Comparison of ENCODE assay signal across 9 cellular contexts in genomic region chr12:124469193-124469888, GRCh38.
DNase-seq lines count a peak whose midpoint lies in the region; ATAC-seq, FAIRE-seq and TF ChIP-seq lines count a peak whose summit lies in the region.
"Had no signal": no experiment of that assay in that cellular context is flagged by ENCODE, and none has a peak within 500 bp of the region (broad histone marks: within the 10 kb centered on the region; RNA-seq: fewer than 3 reads in every experiment).

No MANE protein-coding gene starts in this region.

- peaks cover 44% of the 10 kb centered on the region for H3K4me1 Mint-ChIP-seq in activated CD8-positive, alpha-beta T cell treated with anti-CD3 and anti-CD28 coated beads, Interleukin-2, amount 10 ng/mL, durations not matched to agents 7 days and 5 days (ENCODE audit: low read depth)

- no peak for TF ChIP-seq POLR2A in GM12892 (IDR thresholded peaks at IDR 0.05; ENCODE audit: low read depth, low read length)

- no peak overlapping the region for H3K4me3 ChIP-seq in kidney epithelial cell (ENCODE audit: low read depth, low read length)
- H3K4me3 ChIP-seq: lung had no signal

- no peaks in the 10 kb centered on the region for H3K27me3 Mint-ChIP-seq in activated CD8-positive, alpha-beta T cell treated with anti-CD3 and anti-CD28 coated beads, Interleukin-2, amount 10 ng/mL, durations not matched to agents 7 days and 5 days (ENCODE audit: low read depth)

- ATAC-seq in activated CD8-positive, alpha-beta T cell treated with anti-CD3 and anti-CD28 coated beads, Interleukin-2, amount 10 ng/mL, durations not matched to agents 7 days and 5 days: no peak
- ATAC-seq in GM21737 (IDR thresholded peaks at IDR 0.05; ENCODE audit: unreplicated experiment): no peak
- ATAC-seq in HG02678 (IDR thresholded peaks at IDR 0.05; ENCODE audit: unreplicated experiment): no peak
- no peak for ATAC-seq in GM21515 (IDR thresholded peaks at IDR 0.05; ENCODE audit: unreplicated experiment)

- no peak for DNase-seq in AG09319 (ENCODE audit: extremely low read depth, low read depth)
- no peak for DNase-seq in GM20000 (ENCODE audit: low spot score)
- DNase-seq in activated CD8-positive, alpha-beta T cell treated with anti-CD3 and anti-CD28 coated beads, Interleukin-2, amount 10 ng/mL, durations not matched to agents 7 days and 5 days: peak; percentile 48
- DNase-seq in kidney epithelial cell (ENCODE audit: low read depth): no peak
- no peak for DNase-seq in GM12892 (ENCODE audit: insufficient read length)

- peaks cover 15% of the 10 kb centered on the region for H3K36me3 ChIP-seq in kidney epithelial cell (ENCODE audit: control insufficient read depth, insufficient read depth, low read length)

- no peak for FAIRE-seq in GM12892 (lab: Jason Lieb, UNC)

- H3K36me3 Mint-ChIP-seq in activated CD8-positive, alpha-beta T cell treated with anti-CD3 and anti-CD28 coated beads, Interleukin-2, amount 10 ng/mL, durations not matched to agents 7 days and 5 days (ENCODE audit: low read depth): peaks cover 70% of the 10 kb centered on the region

- CTCF ChIA-PET in activated CD8-positive, alpha-beta T cell treated with anti-CD3 and anti-CD28 coated beads, Interleukin-2, amount 10 ng/mL, durations not matched to agents 7 days and 5 days (lab: Charles Lee): interaction anchor here (1.0 kb wide), 1 partner anchor 305 kb away, joined by 4 read pairs; no protein-coding TSS in a partner anchor

- no peak overlapping the region for H3K27ac Mint-ChIP-seq in activated CD8-positive, alpha-beta T cell treated with anti-CD3 and anti-CD28 coated beads, Interleukin-2, amount 10 ng/mL, durations not matched to agents 7 days and 5 days

- H3K4me3 Mint-ChIP-seq in activated CD8-positive, alpha-beta T cell treated with anti-CD3 and anti-CD28 coated beads, Interleukin-2, amount 10 ng/mL, durations not matched to agents 7 days and 5 days: no peak overlapping the region

- peak; percentile 59 for TF ChIP-seq CTCF in AG09319 (IDR thresholded peaks at IDR 0.05; ENCODE audit: low read depth, low read length)
- peak; percentile 41 for TF ChIP-seq CTCF in GM20000 (IDR thresholded peaks at IDR 0.05; ENCODE audit: extremely low read depth, missing control alignments)
- TF ChIP-seq CTCF in kidney epithelial cell (IDR thresholded peaks at IDR 0.05; ENCODE audit: insufficient read depth, low read length, poor library complexity, severe bottlenecking): peak; percentile 70

- H3K9me3 Mint-ChIP-seq in activated CD8-positive, alpha-beta T cell treated with anti-CD3 and anti-CD28 coated beads, Interleukin-2, amount 10 ng/mL, durations not matched to agents 7 days and 5 days (ENCODE audit: insufficient read depth): peaks cover 22% of the 10 kb centered on the region

- H3K27me3 ChIP-seq in kidney epithelial cell (ENCODE audit: control insufficient read depth, insufficient read depth, low read length): no peaks in the 10 kb centered on the region

- POLR2A ChIA-PET in activated CD8-positive, alpha-beta T cell treated with anti-CD3 and anti-CD28 coated beads, Interleukin-2, amount 10 ng/mL, durations not matched to agents 7 days and 5 days (lab: Charles Lee): no interaction called here
